ENCODE assay signal across 8 cellular contexts in the genomic region with DNA sequence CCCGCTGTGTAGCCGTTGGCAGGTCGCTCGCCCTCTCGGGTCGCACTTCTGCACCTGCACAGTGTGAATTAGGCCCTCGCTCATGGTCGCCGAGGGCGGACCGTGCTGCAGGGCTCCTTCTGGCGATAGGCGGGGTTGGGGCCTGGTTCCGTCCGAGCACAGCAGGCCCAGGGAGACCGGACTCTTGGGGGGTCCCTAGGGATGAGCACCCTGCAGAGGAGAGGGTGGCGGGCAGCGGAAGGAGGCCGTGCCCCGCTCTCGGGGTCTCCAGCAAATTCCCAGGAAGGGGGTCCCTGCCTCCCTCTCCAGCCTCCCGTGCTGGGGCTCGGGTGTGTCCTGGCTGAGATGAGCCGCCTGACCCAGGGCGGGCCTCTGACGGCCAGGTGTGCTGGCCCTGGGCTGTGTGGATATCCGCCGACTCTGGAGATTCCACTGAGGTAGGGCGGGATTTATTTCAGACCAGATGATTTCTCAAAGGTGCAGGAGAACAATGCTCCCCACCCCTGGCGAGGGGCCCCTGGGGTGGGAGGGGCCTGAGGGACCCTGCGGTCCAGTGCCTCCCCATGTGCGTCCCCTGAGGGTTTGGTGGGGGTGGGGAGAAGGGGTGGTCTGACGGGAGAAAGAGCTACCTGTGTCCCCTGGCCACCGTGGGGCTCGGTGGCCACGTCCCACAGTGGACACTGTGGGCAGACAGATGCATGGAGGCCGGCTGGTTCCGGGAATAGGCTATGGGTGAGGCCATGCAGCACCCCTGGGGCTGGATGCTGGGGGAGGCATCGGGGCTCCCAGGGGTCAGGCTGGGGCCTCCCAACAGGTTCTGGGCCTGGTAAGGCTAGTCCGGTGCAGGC. TPM values are rescaled to one million over a fixed set of nuclear protein-coding genes. Genes with fewer than 3 reads are reported as not detected.
DNase-seq lines count a peak whose midpoint lies in the region; ATAC-seq and TF ChIP-seq lines count a peak whose summit lies in the region.

No MANE protein-coding gene starts in this region.

- peak; percentile 12 for DNase-seq in G401 (ENCODE audit: low spot score)
- no peak for DNase-seq in neural crest cell (ENCODE audit: low read depth, low spot score)
- DNase-seq in SHP77 (lab: John Stamatoyannopoulos, UW), result no peak
- no peak for DNase-seq in HuH-7.5 (ENCODE audit: low spot score)
- DNase-seq in C1 segment of cervical spinal cord (lab: John Stamatoyannopoulos, UW), result no peak
- DNase-seq in activated CD4-positive, alpha-beta T cell treated with anti-CD3 and anti-CD28 coated beads for 4 hours, result no peak

- no peak overlapping the region for H3K27ac Mint-ChIP-seq in neural crest cell (ENCODE audit: unreplicated experiment)

- H3K36me3 Mint-ChIP-seq in neural crest cell (ENCODE audit: low read depth), result peaks cover 3% of the 10 kb centered on the region

- peak overlapping the region; percentile 34 for H3K4me3 Mint-ChIP-seq in neural crest cell

- ATAC-seq in HG03439 (IDR thresholded peaks at IDR 0.05; ENCODE audit: unreplicated experiment), result peak; percentile 9

- H3K4me3 ChIP-seq in duodenal mucosa (ENCODE audit: low read depth in 1 of 2, low read length in 2 of 2), result peak overlapping the region; percentile 58 to 66

- no peaks in the 10 kb centered on the region for H3K36me3 ChIP-seq in duodenal mucosa (ENCODE audit: control insufficient read depth in 1 of 2, insufficient read depth in 2 of 2, low read length in 2 of 2)

- TF ChIP-seq CTCF in neural crest cell (conservative IDR thresholded peaks at IDR 0.05), result no peak

- H3K27me3 Mint-ChIP-seq in neural crest cell (ENCODE audit: low read depth), result peaks cover 31% of the 10 kb centered on the region

- in situ Hi-C loops in G401 (cut with HindIII; ENCODE audit: low sequenced_read_pairs), result no loop called here

- peaks cover 14% of the 10 kb centered on the region for H3K4me1 Mint-ChIP-seq in neural crest cell

- peaks cover 4% of the 10 kb centered on the region for H3K9me3 Mint-ChIP-seq in neural crest cell

- peaks cover 0 to 10% of the 10 kb centered on the region in 2 donors for H3K4me1 ChIP-seq in duodenal mucosa (ENCODE audit: control insufficient read depth in 1 of 2, insufficient read depth in 2 of 2, low read length in 2 of 2)

- peak overlapping the region; percentile 1 for H3K27ac ChIP-seq in duodenal mucosa (ENCODE audit: low read depth, low read length)

- peak overlapping the region; percentile 43 to 59 for H3K9ac ChIP-seq in duodenal mucosa (ENCODE audit: low read depth in 1 of 2, low read length in 2 of 2)

- H3K27me3 ChIP-seq in duodenal mucosa (ENCODE audit: control insufficient read depth in 1 of 2, insufficient read depth in 2 of 2, low read length in 2 of 2), result no peaks in the 10 kb centered on the region

- no peaks in the 10 kb centered on the region for H3K9me3 ChIP-seq in duodenal mucosa (ENCODE audit: control insufficient read depth in 1 of 2, low read length in 2 of 2)

RNA-seq across cellular contexts. Expression of a gene that starts 0.9 kb away (rescaled TPM):
- 4.0 and 24.1 TPM in 2 replicates for total RNA-seq in G401 (2014; rRNA removed; shearing (Covaris generic))
- 3.6 and 4.3 TPM in 2 replicates for total RNA-seq in neural crest cell

RNA-seq across cellular contexts. Expression of a gene that starts 27.1 kb away (rescaled TPM):
- 98.5 and 101 TPM in 2 replicates for total RNA-seq in G401 (2014; rRNA removed; shearing (Covaris generic))
- total RNA-seq in neural crest cell, result 60.2 and 64.8 TPM in 2 replicates

RNA-seq across cellular contexts. Expression of a gene that starts 36.1 kb away (rescaled TPM):
- total RNA-seq in G401 (2014; rRNA removed; shearing (Covaris generic)), result 51.6 and 91.7 TPM in 2 replicates
- total RNA-seq in neural crest cell, result 36.6 and 37.4 TPM in 2 replicates

RNA-seq across cellular contexts. Expression of a gene that starts 36.3 kb away (rescaled TPM):
- 139 and 164 TPM in 2 replicates for total RNA-seq in G401 (2014; rRNA removed; shearing (Covaris generic))
- 159 and 165 TPM in 2 replicates for total RNA-seq in neural crest cell
